In genomic region chr22:38219644-38220043, GRCh38 we compare ENCODE assay signal across 1 cellular context.
TF ChIP-seq lines count a peak whose summit lies in the region.

No MANE protein-coding gene starts in this region.

TF ChIP-seq in IMR-90, 13 proteins besides CTCF, POLR2A, EP300 and RAD21:
- TF ChIP-seq CHD1 (IDR thresholded peaks at IDR 0.05; ENCODE audit: low read depth, low read length), result no peak
- TF ChIP-seq BHLHE40 (IDR thresholded peaks at IDR 0.05; ENCODE audit: low read depth, low read length), result no peak
- TF ChIP-seq FOS (IDR thresholded peaks at IDR 0.05; ENCODE audit: low read depth, low read length), result no peak
- TF ChIP-seq MXI1 (IDR thresholded peaks at IDR 0.05; ENCODE audit: borderline replicate concordance, low read depth, low read length), result no peak
- TF ChIP-seq SMC3 (IDR thresholded peaks at IDR 0.05; ENCODE audit: low read depth, low read length), result no peak
